ENCODE assay signal across 9 cellular contexts in the genomic region with DNA sequence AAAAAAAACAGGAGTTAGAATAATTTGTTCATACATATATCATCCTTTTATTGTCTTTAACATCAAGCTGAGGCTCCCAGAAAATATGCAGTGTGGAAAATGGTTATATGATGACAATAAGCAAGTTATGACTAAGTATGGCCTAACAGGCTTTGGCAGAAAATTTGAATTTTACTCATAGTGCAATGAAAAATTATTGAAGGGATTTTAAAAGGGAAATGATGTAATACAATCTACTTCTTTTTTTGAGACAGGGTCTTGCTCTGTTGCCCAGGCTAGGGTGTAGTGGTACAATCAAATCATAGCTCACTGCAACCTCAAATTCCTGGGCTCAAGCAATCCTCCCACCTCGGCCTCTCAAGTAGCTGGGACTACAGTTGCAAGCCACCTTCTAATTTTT.
DNase-seq lines count a peak whose midpoint lies in the region; ATAC-seq and TF ChIP-seq lines count a peak whose summit lies in the region.
"Had no signal": no experiment of that assay in that cellular context is flagged by ENCODE, and none has a peak within 500 bp of the region (broad histone marks: within the 10 kb centered on the region; RNA-seq: fewer than 3 reads in every experiment).

No MANE protein-coding gene starts in this region.

- H3K27me3 ChIP-seq in foreskin keratinocyte (no peaks in the 10 kb centered on the region), suprapubic skin (no peaks in the 10 kb centered on the region)
- no peaks in the 10 kb centered on the region for H3K27me3 ChIP-seq in CD4-positive, alpha-beta memory T cell (ENCODE audit: insufficient read depth, low read length)
- H3K27me3 ChIP-seq: adrenal gland had no signal

- CTCF ChIA-PET in CD4-positive, alpha-beta memory T cell (lab: Charles Lee; ENCODE audit: partially characterized antibody), result interaction anchor here (1.1 to 24.6 kb wide), 6 partner anchors 9 to 230 kb away, joined by 3 to 739 read pairs (median 6); a partner anchor contains a TSS

- no peak overlapping the region for H3K4me3 ChIP-seq in CD4-positive, alpha-beta memory T cell (ENCODE audit: low read length in 2 of 2)
- no peak overlapping the region for H3K4me3 ChIP-seq in suprapubic skin
- H3K4me3 ChIP-seq: adrenal gland had no signal

- peaks cover 34 to 35% of the 10 kb centered on the region in 2 donors for H3K36me3 Mint-ChIP-seq in CD4-positive, alpha-beta memory T cell

- H3K9me3 ChIP-seq in CD4-positive, alpha-beta memory T cell (ENCODE audit: control insufficient read depth in 1 of 2, low read length in 2 of 2), result no peaks in the 10 kb centered on the region
- H3K9me3 ChIP-seq in suprapubic skin, result no peaks in the 10 kb centered on the region

- intact Hi-C loops in CD4-positive, alpha-beta memory T cell (cut with micrococcal nuclease), result no loop called here

- in situ Hi-C loops in G401 (cut with HindIII; ENCODE audit: low sequenced_read_pairs), result no loop called here

- TF ChIP-seq POLR2A in suprapubic skin (IDR thresholded peaks at IDR 0.05), result no peak

- peaks cover 17% of the 10 kb centered on the region for H3K36me3 ChIP-seq in CD4-positive, alpha-beta memory T cell (ENCODE audit: insufficient read depth, low read length)
- H3K36me3 ChIP-seq in suprapubic skin, result peaks cover 35% of the 10 kb centered on the region
- H3K36me3 ChIP-seq: adrenal gland had no signal

- no peaks in the 10 kb centered on the region for H3K4me1 Mint-ChIP-seq in CD4-positive, alpha-beta memory T cell

- peak; percentile 32 for ATAC-seq in GM18502 (IDR thresholded peaks at IDR 0.05; ENCODE audit: poor library complexity, unreplicated experiment)
- ATAC-seq in GM21619 (IDR thresholded peaks at IDR 0.05; ENCODE audit: unreplicated experiment), result peak; percentile 25
- peak; percentile 14 for ATAC-seq in HG03565 (IDR thresholded peaks at IDR 0.05; ENCODE audit: unreplicated experiment)
- ATAC-seq in foreskin keratinocyte, result peak; percentile 64

- H3K9me3 Mint-ChIP-seq in CD4-positive, alpha-beta memory T cell, result no peaks in the 10 kb centered on the region

- peak; percentile 20 to 52 for DNase-seq in foreskin keratinocyte
- DNase-seq in G401 (ENCODE audit: low spot score), result no peak
- DNase-seq in CD4-positive, alpha-beta memory T cell, result no peak
- DNase-seq in suprapubic skin (ENCODE audit: low spot score in 2 of 2), result no peak
- DNase-seq in NCI-H1417 (lab: John Stamatoyannopoulos, UW), result no peak
- DNase-seq: adrenal gland had no signal

- no peak for TF ChIP-seq EP300 in suprapubic skin (IDR thresholded peaks at IDR 0.05)

- H3K27ac ChIP-seq in foreskin keratinocyte (no peak overlapping the region), suprapubic skin (no peak overlapping the region)
- H3K27ac ChIP-seq in CD4-positive, alpha-beta memory T cell (ENCODE audit: low read depth, low read length), result no peak overlapping the region
- H3K27ac ChIP-seq: adrenal gland had no signal

- no peak overlapping the region for H3K4me3 Mint-ChIP-seq in CD4-positive, alpha-beta memory T cell

- TF ChIP-seq CTCF in foreskin keratinocyte (conservative IDR thresholded peaks at IDR 0.05) (no peak), suprapubic skin (IDR thresholded peaks at IDR 0.05) (no peak)

- H3K27me3 Mint-ChIP-seq in CD4-positive, alpha-beta memory T cell, result no peaks in the 10 kb centered on the region

- 95% methylated on average over 1 of the region's 1 CpG for WGBS in suprapubic skin

- H3K4me1 ChIP-seq in foreskin keratinocyte (no peaks in the 10 kb centered on the region), suprapubic skin (no peaks in the 10 kb centered on the region)
- H3K4me1 ChIP-seq in CD4-positive, alpha-beta memory T cell (ENCODE audit: insufficient read depth, low read length), result no peaks in the 10 kb centered on the region
- H3K4me1 ChIP-seq: adrenal gland had no signal

- H3K27ac Mint-ChIP-seq in CD4-positive, alpha-beta memory T cell, result peak overlapping the region in 2 of 7 donors; percentile 2 to 52

- POLR2A ChIA-PET in CD4-positive, alpha-beta memory T cell (lab: Charles Lee; ENCODE audit: partially characterized antibody), result no interaction called here

Comparison
In these comparisons a context has a peak if more than half of its experiments do, and no peak if none do; other contexts are left out.
1. ATAC-seq: peak in every context shown above with its lines; median percentile 64 in foreskin keratinocyte; 32 in GM18502; 25 in GM21619; 14 in HG03565.
2. DNase-seq: peak in foreskin keratinocyte (2 of 2); none in G401 (single experiment), CD4-positive, alpha-beta memory T cell (0 of 5), suprapubic skin (0 of 2) and NCI-H1417 (0 of 3).